ENCODE assay signal across 8 cellular contexts in genomic region chr22:46054091-46054877, GRCh38.
A peak's percentile ranks its signal among the peaks of the same experiment; 100 is the strongest.
DNase-seq lines count a peak whose midpoint lies in the region; ATAC-seq and TF ChIP-seq lines count a peak whose summit lies in the region.

No MANE protein-coding gene starts in this region.

- no peak for TF ChIP-seq RAD21 in IMR-90 (IDR thresholded peaks at IDR 0.05; ENCODE audit: low read length)

- peak overlapping the region; percentile 70 for H2BK120ac ChIP-seq in IMR-90 (ENCODE audit: low read depth, low read length)

- H3K4me1 ChIP-seq in IMR-90 (ENCODE audit: control insufficient read depth, insufficient read depth, low read length) (peaks cover 26% of the 10 kb centered on the region), upper lobe of left lung (peaks cover 67 to 91% (median 67%) of the 10 kb centered on the region in 4 donors)

- H3K9ac ChIP-seq in IMR-90 (ENCODE audit: low read depth, low read length), result peak overlapping the region; percentile 94

- no peaks in the 10 kb centered on the region for H4K20me1 ChIP-seq in IMR-90 (ENCODE audit: insufficient read depth, low read length)

- H3K4me2 ChIP-seq in IMR-90 (ENCODE audit: low read depth, low read length), result peak overlapping the region; percentile 91

- H3K9me3 ChIP-seq in IMR-90 (ENCODE audit: control insufficient read depth, insufficient read depth, low read length) (no peaks in the 10 kb centered on the region), upper lobe of left lung (no peaks in the 10 kb centered on the region)

- peak overlapping the region; percentile 61 for H3K18ac ChIP-seq in IMR-90 (ENCODE audit: low read depth, low read length)

- H3K27me3 Mint-ChIP-seq in activated CD8-positive, alpha-beta T cell treated with anti-CD3 and anti-CD28 coated beads, Interleukin-2, amount 10 ng/mL, durations not matched to agents 7 days and 5 days (ENCODE audit: low read depth), result no peaks in the 10 kb centered on the region

- DNase-seq in D341Med (ENCODE audit: low spot score), result peak; percentile 85
- peak; percentile 45 for DNase-seq in IMR-90
- DNase-seq in activated CD8-positive, alpha-beta T cell treated with anti-CD3 and anti-CD28 coated beads, Interleukin-2, amount 10 ng/mL, durations not matched to agents 7 days and 5 days, result peak; percentile 46
- DNase-seq in myocyte (ENCODE audit: low read depth), result peak; percentile 80
- DNase-seq in upper lobe of left lung, result peak; percentile 62 to 93
- no peak for DNase-seq in NCI-H774 (lab: John Stamatoyannopoulos, UW)

- POLR2A ChIA-PET in IMR-90 (lab: Charles Lee; ENCODE audit: unreplicated experiment), result no interaction called here
- POLR2A ChIA-PET in activated CD8-positive, alpha-beta T cell treated with anti-CD3 and anti-CD28 coated beads, Interleukin-2, amount 10 ng/mL, durations not matched to agents 7 days and 5 days (lab: Charles Lee), result interaction anchor here (0.8 to 6.2 kb wide), 7 partner anchors 10 to 48 kb away, joined by 3 to 45 read pairs (median 3); no protein-coding TSS in a partner anchor

- no peak for TF ChIP-seq EP300 in upper lobe of left lung (IDR thresholded peaks at IDR 0.05)

- H3K9me3 Mint-ChIP-seq in activated CD8-positive, alpha-beta T cell treated with anti-CD3 and anti-CD28 coated beads, Interleukin-2, amount 10 ng/mL, durations not matched to agents 7 days and 5 days (ENCODE audit: insufficient read depth), result no peaks in the 10 kb centered on the region

- peaks cover 7% of the 10 kb centered on the region; the same call in 1 of the 2 replicates for H3K36me3 ChIP-seq in IMR-90 (ENCODE audit: control insufficient read depth, insufficient read depth, low read length)
- no peaks in the 10 kb centered on the region for H3K36me3 ChIP-seq in upper lobe of left lung

- peak overlapping the region; percentile 86 to 98 for H4K8ac ChIP-seq in IMR-90 (ENCODE audit: low read depth in 2 of 2, low read length in 2 of 2)

- peak overlapping the region; percentile 90 for H4K5ac ChIP-seq in IMR-90 (ENCODE audit: low read depth, low read length)

- H3K14ac ChIP-seq in IMR-90 (replicated peaks; ENCODE audit: low read depth, low read length), result peak overlapping the region; percentile 97

- H2BK15ac ChIP-seq in IMR-90 (ENCODE audit: low read depth, low read length), result peak overlapping the region; percentile 16; the same call in 1 of the 3 replicates

- H3K27me3 ChIP-seq in IMR-90 (ENCODE audit: control insufficient read depth, insufficient read depth, low read length), result no peaks in the 10 kb centered on the region
- no peaks in the 10 kb centered on the region for H3K27me3 ChIP-seq in upper lobe of left lung

- dilution Hi-C loops in IMR-90 (cut with HindIII; ENCODE audit: low sequenced_read_pairs, unreplicated experiment), result no loop called here

- peaks cover 2% of the 10 kb centered on the region for H3K36me3 Mint-ChIP-seq in activated CD8-positive, alpha-beta T cell treated with anti-CD3 and anti-CD28 coated beads, Interleukin-2, amount 10 ng/mL, durations not matched to agents 7 days and 5 days (ENCODE audit: low read depth)

- H2AFZ ChIP-seq in IMR-90 (replicated peaks; ENCODE audit: low read length, poor library complexity), result peak overlapping the region; percentile 92

- H3K4me1 Mint-ChIP-seq in activated CD8-positive, alpha-beta T cell treated with anti-CD3 and anti-CD28 coated beads, Interleukin-2, amount 10 ng/mL, durations not matched to agents 7 days and 5 days (ENCODE audit: low read depth), result peaks cover 54% of the 10 kb centered on the region

- H3K4me3 ChIP-seq in IMR-90 (ENCODE audit: insufficient read depth, low read depth, low read length), result peak overlapping the region; percentile 77
- peak overlapping the region; percentile 67 to 91 (median 79) for H3K4me3 ChIP-seq in upper lobe of left lung

- H3K27ac Mint-ChIP-seq in activated CD8-positive, alpha-beta T cell treated with anti-CD3 and anti-CD28 coated beads, Interleukin-2, amount 10 ng/mL, durations not matched to agents 7 days and 5 days, result peak overlapping the region; percentile 86

- in situ Hi-C loops in IMR-90 (cut with MboI; ENCODE audit: low sequenced_read_pairs), result no loop called here

- peak overlapping the region; percentile 97 for H2AK5ac ChIP-seq in IMR-90 (ENCODE audit: low read depth, low read length)

- H3K27ac ChIP-seq in IMR-90 (ENCODE audit: insufficient read depth, low read length) (peak overlapping the region; percentile 53), upper lobe of left lung (peak overlapping the region; percentile 99 to 100 (median 100))

- H3K4me3 Mint-ChIP-seq in activated CD8-positive, alpha-beta T cell treated with anti-CD3 and anti-CD28 coated beads, Interleukin-2, amount 10 ng/mL, durations not matched to agents 7 days and 5 days, result peak overlapping the region; percentile 76

- peak overlapping the region; percentile 68 for H3K56ac ChIP-seq in IMR-90 (ENCODE audit: extremely low read depth, insufficient read depth, low read length)

- H3K79me1 ChIP-seq in IMR-90 (ENCODE audit: low read depth in 1 of 2, low read length in 2 of 2), result peaks cover 37 to 75% of the 10 kb centered on the region in 2 experiments

- peak overlapping the region; percentile 88 for H4K91ac ChIP-seq in IMR-90 (ENCODE audit: insufficient read depth, low read depth, low read length)

- peaks cover 7% of the 10 kb centered on the region; the same call in 1 of the 2 replicates for H3K9me1 ChIP-seq in IMR-90 (ENCODE audit: insufficient read depth, low read length)

- H2BK20ac ChIP-seq in IMR-90 (ENCODE audit: low read depth, low read length), result no peak overlapping the region

- H2BK5ac ChIP-seq in IMR-90 (ENCODE audit: low read depth, low read length, poor library complexity, severe bottlenecking), result peak overlapping the region; percentile 88

- TF ChIP-seq CTCF in IMR-90 (conservative IDR thresholded peaks at IDR 0.05; ENCODE audit: low read depth, low read length) (no peak), upper lobe of left lung (IDR thresholded peaks at IDR 0.05) (peak in 1 of 6 experiments; percentile 1)

- peak overlapping the region; percentile 76 for H3K23ac ChIP-seq in IMR-90 (ENCODE audit: low read depth, low read length)

- peak overlapping the region; percentile 99 for H2AK9ac ChIP-seq in IMR-90 (replicated peaks; ENCODE audit: low read depth, low read length, poor library complexity)

- H3K4ac ChIP-seq in IMR-90 (ENCODE audit: low read depth, low read length), result peak overlapping the region; percentile 92

- TF ChIP-seq POLR2A in IMR-90 (IDR thresholded peaks at IDR 0.05; ENCODE audit: low read depth, low read length) (no peak), upper lobe of left lung (IDR thresholded peaks at IDR 0.05) (peak in 1 of 4 donors; percentile 67)

- CTCF ChIA-PET in IMR-90 (lab: Yijun Ruan, JAX), result interaction anchor here (2.1 kb wide), 1 partner anchor 48 kb away, joined by 7 read pairs; no protein-coding TSS in a partner anchor
- CTCF ChIA-PET in activated CD8-positive, alpha-beta T cell treated with anti-CD3 and anti-CD28 coated beads, Interleukin-2, amount 10 ng/mL, durations not matched to agents 7 days and 5 days (lab: Charles Lee), result interaction anchor here (2.1 to 3.3 kb wide), 2 partner anchors 18 to 48 kb away, joined by 6 to 12 read pairs; no protein-coding TSS in a partner anchor

- intact Hi-C loops in IMR-90 (cut with micrococcal nuclease), result loop anchor here (2.0 kb wide), 1 partner anchor 15 kb away; no protein-coding TSS in a partner anchor

- no TSS peak for BruUV-seq in IMR-90 (replicated peaks; lab: Mats Ljungman, UMichigan)

- 18% methylated on average over 8 of the region's 39 CpGs; no CpG with 5 or more reads in 1 of the 2 experiments for WGBS in IMR-90 (ENCODE audit: extremely low coverage in 2 of 2, insufficient read length in 1 of 2), 2 experiments
- WGBS in upper lobe of left lung, 2 donors, result 0 to 1% methylated on average over 1 to 32 of the region's 39 CpGs

- ATAC-seq in IMR-90 (ENCODE audit: low read depth) (peak; percentile 80), esophagus mucosa (peak; percentile 14), upper lobe of left lung (ENCODE audit: low FRiP score in 2 of 2) (peak; percentile 62 to 79), HG02623 (IDR thresholded peaks at IDR 0.05; ENCODE audit: unreplicated experiment) (no peak)
- ATAC-seq in activated CD8-positive, alpha-beta T cell treated with anti-CD3 and anti-CD28 coated beads, Interleukin-2, amount 10 ng/mL, durations not matched to agents 7 days and 5 days, result peak; percentile 48

TF ChIP-seq in IMR-90, 13 proteins besides CTCF, POLR2A, EP300 and RAD21:
- TF ChIP-seq MAFK (IDR thresholded peaks at IDR 0.05; ENCODE audit: low read depth, low read length) (peak; percentile 68), SMC3 (IDR thresholded peaks at IDR 0.05; ENCODE audit: low read depth, low read length) (no peak)
TF ChIP-seq in IMR-90: peak in this region for 1.
